9 cellular contexts compared by ENCODE assay signal in the genomic region with DNA sequence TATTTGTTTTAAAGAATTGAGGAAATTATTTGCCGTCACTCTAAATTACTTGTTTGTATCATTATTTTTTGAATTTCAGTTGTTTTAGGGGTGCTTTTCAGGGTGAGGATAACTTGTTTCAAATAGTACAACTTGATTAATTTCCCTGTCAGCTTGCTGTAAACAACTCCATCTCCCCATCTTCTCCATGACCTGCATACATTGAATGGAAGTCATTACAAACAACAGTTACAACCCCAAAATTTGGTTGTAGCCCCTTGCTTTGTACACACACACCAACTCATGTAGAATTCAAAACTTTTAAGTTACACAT. TPM values are rescaled to one million over a fixed set of nuclear protein-coding genes. Genes with fewer than 3 reads are reported as not detected.
DNase-seq lines count a peak whose midpoint lies in the region; ATAC-seq and TF ChIP-seq lines count a peak whose summit lies in the region.
"Had no signal": no experiment of that assay in that cellular context is flagged by ENCODE, and none has a peak within 500 bp of the region (broad histone marks: within the 10 kb centered on the region; RNA-seq: fewer than 3 reads in every experiment).

No MANE protein-coding gene starts in this region.

- POLR2A ChIA-PET in Panc1 (lab: Charles Lee) = no interaction called here

- DNase-seq in GM23248 = no peak
- no peak for DNase-seq in Panc1 (ENCODE audit: low read depth, low spot score)
- no peak for DNase-seq in epithelial cell of proximal tubule (ENCODE audit: low read depth)
- DNase-seq in GM13977 (ENCODE audit: low spot score) = no peak
- no peak for DNase-seq in GDM1 (lab: John Stamatoyannopoulos, UW)
- DNase-seq: NCI-H2029 treated with DMSO at 0.1 percent for 48 hours, WERI-Rb-1 had no signal

- intact Hi-C loops in Panc1 (cut with micrococcal nuclease; ENCODE audit: unreplicated experiment) = no loop called here

- no TSS peak for BruUV-seq in Panc1 (replicated peaks; lab: Mats Ljungman, UMichigan)

- H3K4me1 ChIP-seq in GM23248 (ENCODE audit: insufficient read depth) (peaks cover 26% of the 10 kb centered on the region), Panc1 (ENCODE audit: control insufficient read depth, insufficient read depth, low read length) (peaks cover 3% of the 10 kb centered on the region; the same call in 1 of the 2 replicates), skeletal muscle satellite cell (ENCODE audit: control insufficient read depth, insufficient read depth, low read length) (peaks cover 32% of the 10 kb centered on the region)

- peaks cover 15% of the 10 kb centered on the region; the same call in 1 of the 2 replicates for H3K36me3 ChIP-seq in GM23248 (ENCODE audit: low read depth)
- peaks cover 2% of the 10 kb centered on the region for H3K36me3 ChIP-seq in Panc1 (ENCODE audit: control insufficient read depth, insufficient read depth, low read length)
- H3K36me3 ChIP-seq in skeletal muscle satellite cell (ENCODE audit: insufficient read depth, low read length) = peaks cover 27% of the 10 kb centered on the region

- H3K79me2 ChIP-seq in GM23248 (ENCODE audit: insufficient read depth) = peaks cover 33% of the 10 kb centered on the region

- H3F3A ChIP-seq in GM23248 (ENCODE audit: insufficient read depth) = peaks cover 26% of the 10 kb centered on the region

- TF ChIP-seq CTCF in Panc1 (IDR thresholded peaks at IDR 0.05) (no peak), epithelial cell of proximal tubule (conservative IDR thresholded peaks at IDR 0.05; ENCODE audit: low read depth, low read length) (no peak), GM13977 (IDR thresholded peaks at IDR 0.05; ENCODE audit: extremely low read depth, insufficient read depth, missing control alignments) (no peak)

- H3K9me2 ChIP-seq in GM23248 (ENCODE audit: insufficient read depth) = no peaks in the 10 kb centered on the region

- 100% methylated on average over 1 of the region's 1 CpG for WGBS in GM23248 (ENCODE audit: low coverage in 1 of 2, low lambda C conversion rate in 2 of 2, missing lambda C conversion rate in 2 of 2), 2 experiments

- H3K4me3 ChIP-seq in GM23248 = peak overlapping the region; percentile 72
- peak overlapping the region; percentile 70 to 78; a peak in 3 of 4 replicates for H3K4me3 ChIP-seq in Panc1 (ENCODE audit: low read depth in 2 of 2, low read length in 2 of 2)
- peak overlapping the region; percentile 69 for H3K4me3 ChIP-seq in epithelial cell of proximal tubule (ENCODE audit: low read depth, low read length)
- H3K4me3 ChIP-seq in skeletal muscle satellite cell (ENCODE audit: low read length) = peak overlapping the region; percentile 86

- in situ Hi-C loops in GM23248 (cut with MboI) = no loop called here
- in situ Hi-C loops in Panc1 (cut with HindIII; ENCODE audit: low pct_unique_long_range_greater_than_20kb, low sequenced_read_pairs) = no loop called here
- in situ Hi-C loops in GM13977 (cut with MboI; ENCODE audit: low pct_unique_long_range_greater_than_20kb, low sequenced_read_pairs, unreplicated experiment) = no loop called here

- peak overlapping the region; percentile 85 for H3K4me2 ChIP-seq in GM23248 (ENCODE audit: unreplicated experiment)
- H3K4me2 ChIP-seq in skeletal muscle satellite cell (ENCODE audit: low read length) = peak overlapping the region; percentile 86

- no peak for ATAC-seq in Panc1
- ATAC-seq in HG02798 (IDR thresholded peaks at IDR 0.05; ENCODE audit: poor library complexity, unreplicated experiment) = no peak

- H3K27ac ChIP-seq in GM23248 = no peak overlapping the region; the same call in 1 of the 2 replicates
- peak overlapping the region; percentile 66 for H3K27ac ChIP-seq in Panc1 (ENCODE audit: low read length)
- H3K27ac ChIP-seq: WERI-Rb-1 had no signal

- no peak overlapping the region for H2AFZ ChIP-seq in GM23248

- H3K9ac ChIP-seq in GM23248 (no peak overlapping the region), skeletal muscle satellite cell (ENCODE audit: low read depth, low read length) (peak overlapping the region; percentile 89)

- no peaks in the 10 kb centered on the region for H4K20me1 ChIP-seq in GM23248 (ENCODE audit: insufficient read depth)

- CTCF ChIA-PET in Panc1 (lab: Charles Lee) = no interaction called here

- H3K9me3 ChIP-seq in GM23248 (ENCODE audit: low read depth) (no peaks in the 10 kb centered on the region), Panc1 (ENCODE audit: control insufficient read depth, insufficient read depth, low read depth, low read length) (no peaks in the 10 kb centered on the region), skeletal muscle satellite cell (replicated peaks; ENCODE audit: low read length) (no peaks in the 10 kb centered on the region)

- H3K27me3 ChIP-seq in GM23248 (replicated peaks; ENCODE audit: insufficient read depth) (no peaks in the 10 kb centered on the region), Panc1 (ENCODE audit: control insufficient read depth, insufficient read depth, low read length) (no peaks in the 10 kb centered on the region), skeletal muscle satellite cell (ENCODE audit: control insufficient read depth, insufficient read depth, low read length) (no peaks in the 10 kb centered on the region)

RNA-seq across cellular contexts. Expression of a gene that starts 1.4 kb away (rescaled TPM):
- 6.3 and 10.7 TPM in 2 replicates for total RNA-seq in GM23248 (2014; rRNA removed; shearing (Covaris generic))
- polyA plus RNA-seq in GM23248 (2016; fragmentation: Nextera tagmentation; extraction: Ambion mirVana) = 7.9 and 9.0 TPM in 2 replicates
- total RNA-seq in Panc1 (2021; ENCODE audit: unreplicated experiment) (6.6 TPM), epithelial cell of proximal tubule (5.5 and 15.4 TPM in 2 replicates)
- polyA plus RNA-seq in Panc1 (2012; ENCODE audit: insufficient read length) = 4.3 TPM
- 34.9 and 36.2 TPM in 2 replicates for total RNA-seq in skeletal muscle satellite cell (2012; rRNA removed)
